Comparison of ENCODE assay signal across 1 cellular context in the genomic region with DNA sequence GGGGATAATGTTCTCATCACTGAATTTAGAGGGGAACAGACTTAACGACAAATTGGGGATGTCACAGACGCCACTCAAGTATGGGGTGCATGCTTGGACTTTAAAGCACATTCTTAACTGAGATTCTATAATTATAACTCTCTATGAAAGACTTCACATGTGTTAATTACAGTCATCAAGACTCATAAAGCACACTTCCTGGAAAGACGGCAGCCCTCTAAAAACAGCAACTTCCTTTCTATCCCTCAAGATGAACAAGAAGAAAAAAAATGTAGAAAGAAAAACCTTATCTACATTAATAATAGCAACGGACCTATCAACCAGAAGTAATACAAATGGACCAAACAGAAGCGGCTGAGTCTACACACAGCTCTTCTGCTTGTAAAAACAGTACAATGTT.
TF ChIP-seq lines count a peak whose summit lies in the region.

No MANE protein-coding gene starts in this region.

TF ChIP-seq in GM23338, 12 proteins besides CTCF, POLR2A, EP300 and RAD21 (continued from another document):
- TF ChIP-seq, protein P1, sequence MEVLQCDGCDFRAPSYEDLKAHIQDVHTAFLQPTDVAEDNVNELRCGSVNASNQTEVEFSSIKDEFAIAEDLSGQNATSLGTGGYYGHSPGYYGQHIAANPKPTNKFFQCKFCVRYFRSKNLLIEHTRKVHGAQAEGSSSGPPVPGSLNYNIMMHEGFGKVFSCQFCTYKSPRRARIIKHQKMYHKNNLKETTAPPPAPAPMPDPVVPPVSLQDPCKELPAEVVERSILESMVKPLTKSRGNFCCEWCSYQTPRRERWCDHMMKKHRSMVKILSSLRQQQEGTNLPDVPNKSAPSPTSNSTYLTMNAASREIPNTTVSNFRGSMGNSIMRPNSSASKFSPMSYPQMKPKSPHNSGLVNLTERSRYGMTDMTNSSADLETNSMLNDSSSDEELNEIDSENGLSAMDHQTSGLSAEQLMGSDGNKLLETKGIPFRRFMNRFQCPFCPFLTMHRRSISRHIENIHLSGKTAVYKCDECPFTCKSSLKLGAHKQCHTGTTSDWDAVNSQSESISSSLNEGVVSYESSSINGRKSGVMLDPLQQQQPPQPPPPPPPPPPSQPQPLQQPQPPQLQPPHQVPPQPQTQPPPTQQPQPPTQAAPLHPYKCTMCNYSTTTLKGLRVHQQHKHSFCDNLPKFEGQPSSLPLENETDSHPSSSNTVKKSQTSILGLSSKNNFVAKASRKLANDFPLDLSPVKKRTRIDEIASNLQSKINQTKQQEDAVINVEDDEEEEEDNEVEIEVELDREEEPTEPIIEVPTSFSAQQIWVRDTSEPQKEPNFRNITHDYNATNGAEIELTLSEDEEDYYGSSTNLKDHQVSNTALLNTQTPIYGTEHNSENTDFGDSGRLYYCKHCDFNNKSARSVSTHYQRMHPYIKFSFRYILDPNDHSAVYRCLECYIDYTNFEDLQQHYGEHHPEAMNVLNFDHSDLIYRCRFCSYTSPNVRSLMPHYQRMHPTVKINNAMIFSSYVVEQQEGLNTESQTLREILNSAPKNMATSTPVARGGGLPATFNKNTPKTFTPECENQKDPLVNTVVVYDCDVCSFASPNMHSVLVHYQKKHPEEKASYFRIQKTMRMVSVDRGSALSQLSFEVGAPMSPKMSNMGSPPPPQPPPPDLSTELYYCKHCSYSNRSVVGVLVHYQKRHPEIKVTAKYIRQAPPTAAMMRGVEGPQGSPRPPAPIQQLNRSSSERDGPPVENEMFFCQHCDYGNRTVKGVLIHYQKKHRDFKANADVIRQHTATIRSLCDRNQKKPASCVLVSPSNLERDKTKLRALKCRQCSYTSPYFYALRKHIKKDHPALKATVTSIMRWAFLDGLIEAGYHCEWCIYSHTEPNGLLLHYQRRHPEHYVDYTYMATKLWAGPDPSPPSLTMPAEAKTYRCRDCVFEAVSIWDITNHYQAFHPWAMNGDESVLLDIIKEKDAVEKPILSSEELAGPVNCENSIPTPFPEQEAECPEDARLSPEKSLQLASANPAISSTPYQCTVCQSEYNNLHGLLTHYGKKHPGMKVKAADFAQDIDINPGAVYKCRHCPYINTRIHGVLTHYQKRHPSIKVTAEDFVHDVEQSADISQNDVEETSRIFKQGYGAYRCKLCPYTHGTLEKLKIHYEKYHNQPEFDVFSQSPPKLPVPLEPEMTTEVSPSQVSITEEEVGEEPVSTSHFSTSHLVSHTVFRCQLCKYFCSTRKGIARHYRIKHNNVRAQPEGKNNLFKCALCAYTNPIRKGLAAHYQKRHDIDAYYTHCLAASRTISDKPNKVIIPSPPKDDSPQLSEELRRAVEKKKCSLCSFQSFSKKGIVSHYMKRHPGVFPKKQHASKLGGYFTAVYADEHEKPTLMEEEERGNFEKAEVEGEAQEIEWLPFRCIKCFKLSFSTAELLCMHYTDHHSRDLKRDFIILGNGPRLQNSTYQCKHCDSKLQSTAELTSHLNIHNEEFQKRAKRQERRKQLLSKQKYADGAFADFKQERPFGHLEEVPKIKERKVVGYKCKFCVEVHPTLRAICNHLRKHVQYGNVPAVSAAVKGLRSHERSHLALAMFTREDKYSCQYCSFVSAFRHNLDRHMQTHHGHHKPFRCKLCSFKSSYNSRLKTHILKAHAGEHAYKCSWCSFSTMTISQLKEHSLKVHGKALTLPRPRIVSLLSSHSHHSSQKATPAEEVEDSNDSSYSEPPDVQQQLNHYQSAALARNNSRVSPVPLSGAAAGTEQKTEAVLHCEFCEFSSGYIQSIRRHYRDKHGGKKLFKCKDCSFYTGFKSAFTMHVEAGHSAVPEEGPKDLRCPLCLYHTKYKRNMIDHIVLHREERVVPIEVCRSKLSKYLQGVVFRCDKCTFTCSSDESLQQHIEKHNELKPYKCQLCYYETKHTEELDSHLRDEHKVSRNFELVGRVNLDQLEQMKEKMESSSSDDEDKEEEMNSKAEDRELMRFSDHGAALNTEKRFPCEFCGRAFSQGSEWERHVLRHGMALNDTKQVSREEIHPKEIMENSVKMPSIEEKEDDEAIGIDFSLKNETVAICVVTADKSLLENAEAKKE (CRISPR knock-in tag; IDR thresholded peaks at IDR 0.05) = no peak
- TF ChIP-seq, protein P2, sequence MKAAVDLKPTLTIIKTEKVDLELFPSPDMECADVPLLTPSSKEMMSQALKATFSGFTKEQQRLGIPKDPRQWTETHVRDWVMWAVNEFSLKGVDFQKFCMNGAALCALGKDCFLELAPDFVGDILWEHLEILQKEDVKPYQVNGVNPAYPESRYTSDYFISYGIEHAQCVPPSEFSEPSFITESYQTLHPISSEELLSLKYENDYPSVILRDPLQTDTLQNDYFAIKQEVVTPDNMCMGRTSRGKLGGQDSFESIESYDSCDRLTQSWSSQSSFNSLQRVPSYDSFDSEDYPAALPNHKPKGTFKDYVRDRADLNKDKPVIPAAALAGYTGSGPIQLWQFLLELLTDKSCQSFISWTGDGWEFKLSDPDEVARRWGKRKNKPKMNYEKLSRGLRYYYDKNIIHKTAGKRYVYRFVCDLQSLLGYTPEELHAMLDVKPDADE (IDR thresholded peaks at IDR 0.05) = no peak
- TF ChIP-seq EZH2 (IDR thresholded peaks at IDR 0.05; ENCODE audit: low read depth, unreplicated experiment) (no peak), CREB1 (CRISPR knock-in tag; IDR thresholded peaks at IDR 0.05; ENCODE audit: low read depth) (no peak)
